ENCODE assay signal across 23 cellular contexts in genomic region chr3:187507266-187507665, GRCh38.
A peak's percentile ranks its signal among the peaks of the same experiment; 100 is the strongest.
DNase-seq lines count a peak whose midpoint lies in the region; ATAC-seq, FAIRE-seq and TF ChIP-seq lines count a peak whose summit lies in the region.
"Had no signal": no experiment of that assay in that cellular context is flagged by ENCODE, and none has a peak within 500 bp of the region (broad histone marks: within the 10 kb centered on the region; RNA-seq: fewer than 3 reads in every experiment).

No MANE protein-coding gene starts in this region.

- H3K27ac ChIP-seq in astrocyte (ENCODE audit: low read depth, low read length) = no peak overlapping the region
- H3K27ac ChIP-seq: BLaER1 treated with 17β-estradiol and CSF1 and Interleukin-3, amounts not matched to agents 10 nM and 100 nM; HL-60 had no signal

- no peak overlapping the region for H3K9ac ChIP-seq in astrocyte (ENCODE audit: low read length)
- H3K9ac ChIP-seq: BLaER1 treated with 17β-estradiol and CSF1 and Interleukin-3, amounts not matched to agents 10 nM and 100 nM had no signal

- H3K9me3 Mint-ChIP-seq in Calu3 (ENCODE audit: low read depth, unreplicated experiment) (peaks cover 4% of the 10 kb centered on the region), HFFc6 (no peaks in the 10 kb centered on the region), astrocyte (ENCODE audit: unreplicated experiment) (no peaks in the 10 kb centered on the region), nephron (peaks cover 7% of the 10 kb centered on the region)
- H3K9me3 Mint-ChIP-seq: CD8-positive, alpha-beta T cell had no signal

- H3K4me2 ChIP-seq in astrocyte (ENCODE audit: low read length) = no peak overlapping the region
- H3K4me2 ChIP-seq: BLaER1 treated with 17β-estradiol and CSF1 and Interleukin-3, amounts not matched to agents 10 nM and 100 nM had no signal

- no peak overlapping the region for H3K4me3 ChIP-seq in astrocyte (ENCODE audit: insufficient read depth, low read depth, low read length)
- H3K4me3 ChIP-seq in lower leg skin (ENCODE audit: low read depth, poor library complexity, severe bottlenecking) = no peak overlapping the region
- H3K4me3 ChIP-seq: BLaER1 treated with 17β-estradiol and CSF1 and Interleukin-3, amounts not matched to agents 10 nM and 100 nM had no signal

- intact Hi-C loops in Calu3 (cut with micrococcal nuclease; ENCODE audit: unreplicated experiment) (loop anchor here (5.0 kb wide), 2 partner anchors 100 to 190 kb away; no protein-coding TSS in a partner anchor), lower leg skin (cut with DNase I; ENCODE audit: low total_unique reads) (no loop called here), Right ventricle myocardium superior (cut with DNase I) (no loop called here)

- WGBS in lower leg skin, 2 donors = 69 to 73% methylated on average over 1 of the region's 1 CpG

- H3K36me3 ChIP-seq in astrocyte (ENCODE audit: insufficient read depth, low read length) = no peaks in the 10 kb centered on the region
- H3K36me3 ChIP-seq: BLaER1 treated with 17β-estradiol and CSF1 and Interleukin-3, amounts not matched to agents 10 nM and 100 nM had no signal

- H3K27ac Mint-ChIP-seq in Calu3 (ENCODE audit: unreplicated experiment) (peak overlapping the region; percentile 60), HFFc6 (no peak overlapping the region), astrocyte (ENCODE audit: unreplicated experiment) (peak overlapping the region; percentile 28), nephron (peak overlapping the region in 2 of 3 experiments; percentile 6 to 68)
- H3K27ac Mint-ChIP-seq: CD8-positive, alpha-beta T cell; IgD-negative memory B cell had no signal

- H3K27me3 ChIP-seq in astrocyte (ENCODE audit: insufficient read depth, low read length) = no peaks in the 10 kb centered on the region
- H3K27me3 ChIP-seq: BLaER1 treated with 17β-estradiol and CSF1 and Interleukin-3, amounts not matched to agents 10 nM and 100 nM had no signal

- H3K79me2 ChIP-seq in astrocyte (ENCODE audit: insufficient read depth, low read length) = no peaks in the 10 kb centered on the region

- DNase-seq in Calu3 = no peak
- DNase-seq in HFFc6 = peak; percentile 19
- DNase-seq in astrocyte (ENCODE audit: low read depth) = no peak
- no peak for DNase-seq in glomerular visceral epithelial cell (ENCODE audit: extremely low spot score)
- no peak for DNase-seq in lower leg skin (ENCODE audit: low spot score in 2 of 2)
- DNase-seq in Right ventricle myocardium superior = no peak
- DNase-seq: CD8-positive, alpha-beta T cell; Karpas-422; NCI-H1092 treated with DMSO at 0.1 percent for 48 hours; NCI-H146; NCI-H2029 treated with DMSO at 0.1 percent for 48 hours; NCI-H2171 treated with DMSO at 0.1 percent for 48 hours; NCI-H446; NCI-H69; RPMI8226; SIG-M5 had no signal

- TF ChIP-seq POLR2A in lower leg skin (IDR thresholded peaks at IDR 0.05) = no peak

- BruUV-seq in Calu3 (replicated peaks; lab: Mats Ljungman, UMichigan) = no TSS peak

- H3K4me1 Mint-ChIP-seq in Calu3 (ENCODE audit: low read depth, unreplicated experiment) (peaks cover 30% of the 10 kb centered on the region), HFFc6 (ENCODE audit: low read depth) (peaks cover 36% of the 10 kb centered on the region), astrocyte (ENCODE audit: low read depth, unreplicated experiment) (peaks cover 2% of the 10 kb centered on the region), nephron (peaks cover 3% of the 10 kb centered on the region)
- H3K4me1 Mint-ChIP-seq: IgD-negative memory B cell had no signal

- no peaks in the 10 kb centered on the region for H4K20me1 ChIP-seq in astrocyte (ENCODE audit: insufficient read depth, low read length)
- H4K20me1 ChIP-seq: BLaER1 treated with 17β-estradiol and CSF1 and Interleukin-3, amounts not matched to agents 10 nM and 100 nM had no signal

- H3K27me3 Mint-ChIP-seq in Calu3 (ENCODE audit: unreplicated experiment) = no peaks in the 10 kb centered on the region
- H3K27me3 Mint-ChIP-seq in HFFc6 (ENCODE audit: insufficient read depth) = peaks cover 2% of the 10 kb centered on the region
- no peaks in the 10 kb centered on the region for H3K27me3 Mint-ChIP-seq in astrocyte (ENCODE audit: low read depth, unreplicated experiment)
- no peaks in the 10 kb centered on the region for H3K27me3 Mint-ChIP-seq in nephron (ENCODE audit: low read depth)

- no peak for TF ChIP-seq CTCF in Calu3 (IDR thresholded peaks at IDR 0.05; ENCODE audit: unreplicated experiment)
- no peak for TF ChIP-seq CTCF in HFFc6 (IDR thresholded peaks at IDR 0.05)
- no peak for TF ChIP-seq CTCF in astrocyte (IDR thresholded peaks at IDR 0.05; ENCODE audit: insufficient read depth, low read depth, low read length)
- no peak for TF ChIP-seq CTCF in nephron (IDR thresholded peaks at IDR 0.05; ENCODE audit: unreplicated experiment in 3 of 3)
- no peak for TF ChIP-seq CTCF in lower leg skin (IDR thresholded peaks at IDR 0.05)

- H3K9me3 ChIP-seq in astrocyte (ENCODE audit: insufficient read depth, low read depth, low read length) = no peaks in the 10 kb centered on the region

- no peak for FAIRE-seq in astrocyte (lab: Jason Lieb, UNC)
- FAIRE-seq: A204.1 had no signal

- H3K4me3 Mint-ChIP-seq in Calu3 (ENCODE audit: low read depth, unreplicated experiment) = peak overlapping the region; percentile 37
- no peak overlapping the region for H3K4me3 Mint-ChIP-seq in HFFc6
- H3K4me3 Mint-ChIP-seq in astrocyte (ENCODE audit: unreplicated experiment) = no peak overlapping the region
- no peak overlapping the region for H3K4me3 Mint-ChIP-seq in nephron
- H3K4me3 Mint-ChIP-seq: CD8-positive, alpha-beta T cell; IgD-negative memory B cell had no signal

- no peak overlapping the region for H2AFZ ChIP-seq in astrocyte (ENCODE audit: low read depth, low read length)

- CTCF ChIA-PET in Calu3 (lab: Charles Lee) = no interaction called here

- no peaks in the 10 kb centered on the region for H3K4me1 ChIP-seq in astrocyte (ENCODE audit: insufficient read depth, low read length)
- H3K4me1 ChIP-seq: BLaER1 treated with 17β-estradiol and CSF1 and Interleukin-3, amounts not matched to agents 10 nM and 100 nM had no signal

- ATAC-seq in HG02763 (IDR thresholded peaks at IDR 0.05; ENCODE audit: unreplicated experiment) (no peak), Right ventricle myocardium superior (ENCODE audit: poor library complexity) (no peak)
- ATAC-seq: CD8-positive, alpha-beta T cell; SK-N-SH treated with all-trans-retinoic acid at 6 μM for 48 hours had no signal

- H3K36me3 Mint-ChIP-seq in Calu3 (ENCODE audit: insufficient read depth, unreplicated experiment) = peaks cover 7% of the 10 kb centered on the region
- H3K36me3 Mint-ChIP-seq in HFFc6 (ENCODE audit: low read depth) = no peaks in the 10 kb centered on the region
- H3K36me3 Mint-ChIP-seq in astrocyte (ENCODE audit: low read depth, unreplicated experiment) = no peaks in the 10 kb centered on the region
- H3K36me3 Mint-ChIP-seq in nephron (ENCODE audit: low read depth) = no peaks in the 10 kb centered on the region
- H3K36me3 Mint-ChIP-seq: CD8-positive, alpha-beta T cell had no signal
